32 cellular contexts compared by ENCODE assay signal in genomic region chr7:15870337-15870736, GRCh38.
"Had no signal": no experiment of that assay in that cellular context is flagged by ENCODE, and none has a peak within 500 bp of the region (broad histone marks: within the 10 kb centered on the region; RNA-seq: fewer than 3 reads in every experiment).

No MANE protein-coding gene starts in this region.

- H3K27me3 ChIP-seq: adrenal gland, breast epithelium, cardiac muscle cell, esophagus muscularis mucosa, foreskin keratinocyte, gastrocnemius medialis, heart left ventricle had no signal

- ATAC-seq: activated CD4-positive, alpha-beta T cell treated with anti-CD3 and anti-CD28 coated beads for 36 hours; activated CD8-positive, alpha-beta memory T cell treated with anti-CD3 and anti-CD28 coated beads, Interleukin-2, amount 10 ng/mL, durations not matched to agents 7 days and 5 days; activated CD8-positive, alpha-beta T cell treated with anti-CD3 and anti-CD28 coated beads, Interleukin-2, amount 10 ng/mL, durations not matched to agents 7 days and 5 days; activated naive CD8-positive, alpha-beta T cell treated with anti-CD3 and anti-CD28 coated beads, Interleukin-2, amount 50 U/mL, for 24 hours; foreskin keratinocyte; gastrocnemius medialis; heart left ventricle; T-helper 17 cell had no signal

- H3K36me3 ChIP-seq: adrenal gland, breast epithelium, cardiac muscle cell, esophagus muscularis mucosa, gastrocnemius medialis, heart left ventricle had no signal

- H3K27ac ChIP-seq: adrenal gland, breast epithelium, cardiac muscle cell, coronary artery, dorsolateral prefrontal cortex, esophagus muscularis mucosa, foreskin keratinocyte, gastrocnemius medialis, heart left ventricle had no signal

- H3K4me1 ChIP-seq: adrenal gland, breast epithelium, foreskin keratinocyte, gastrocnemius medialis had no signal

- H3K4me3 ChIP-seq: adrenal gland, breast epithelium, cardiac muscle cell, coronary artery, dorsolateral prefrontal cortex, esophagus muscularis mucosa, gastrocnemius medialis, heart left ventricle had no signal

- H3K9me3 ChIP-seq: breast epithelium, esophagus muscularis mucosa, gastrocnemius medialis, heart left ventricle had no signal

- DNase-seq: activated CD4-positive, alpha-beta memory T cell treated with anti-CD3 and anti-CD28 coated beads for 36 hours; activated CD4-positive, alpha-beta T cell treated with anti-CD3 and anti-CD28 coated beads for 36 hours; activated CD4-positive, alpha-beta T cell treated with anti-CD3 and anti-CD28 coated beads, Interleukin-2, amount 10 ng/mL, durations not matched to agents 24 days and 14 days; activated CD4-positive, CD25-positive, alpha-beta regulatory T cell; activated CD4-positive, CD25-positive, alpha-beta regulatory T cell treated with anti-CD3 and anti-CD28 coated beads, Interleukin-2, amount 50 U/mL, for 72 hours; activated CD8-positive, alpha-beta memory T cell treated with anti-CD3 and anti-CD28 coated beads, Interleukin-2, amount 10 ng/mL, durations not matched to agents 7 days and 5 days; activated CD8-positive, alpha-beta memory T cell treated with anti-CD3 and anti-CD28 coated beads, Interleukin-2, amount 50 U/mL, for 4 hours; activated CD8-positive, alpha-beta T cell treated with anti-CD3 and anti-CD28 coated beads, Interleukin-2, amount 10 ng/mL, durations not matched to agents 7 days and 5 days; activated effector memory CD4-positive, alpha-beta T cell treated with anti-CD3 and anti-CD28 coated beads, Interleukin-2, amount 50 U/mL, for 16 hours; activated naive CD4-positive, alpha-beta T cell treated with anti-CD3 and anti-CD28 coated beads for 36 hours; activated naive CD8-positive, alpha-beta T cell treated with anti-CD3 and anti-CD28 coated beads for 36 hours; activated naive CD8-positive, alpha-beta T cell treated with anti-CD3 and anti-CD28 coated beads, Interleukin-2, amount 50 U/mL, for 24 hours; activated T-cell treated with anti-CD3 and anti-CD28 coated beads, Interleukin-2, amount 50 U/mL, for 1 hour; activated T-cell treated with anti-CD3 and anti-CD28 coated beads, Interleukin-2, amount 50 U/mL, for 48 hours; adrenal gland; amygdala; aorta; central memory CD4-positive, alpha-beta T cell; cerebellar nuclear complex; dorsolateral prefrontal cortex; effector memory CD4-positive, alpha-beta T cell; erythroblast; foreskin keratinocyte; gastrocnemius medialis; glutamatergic neuron; heart left ventricle; T-helper 17 cell; T1000 had no signal
